In the genomic region with DNA sequence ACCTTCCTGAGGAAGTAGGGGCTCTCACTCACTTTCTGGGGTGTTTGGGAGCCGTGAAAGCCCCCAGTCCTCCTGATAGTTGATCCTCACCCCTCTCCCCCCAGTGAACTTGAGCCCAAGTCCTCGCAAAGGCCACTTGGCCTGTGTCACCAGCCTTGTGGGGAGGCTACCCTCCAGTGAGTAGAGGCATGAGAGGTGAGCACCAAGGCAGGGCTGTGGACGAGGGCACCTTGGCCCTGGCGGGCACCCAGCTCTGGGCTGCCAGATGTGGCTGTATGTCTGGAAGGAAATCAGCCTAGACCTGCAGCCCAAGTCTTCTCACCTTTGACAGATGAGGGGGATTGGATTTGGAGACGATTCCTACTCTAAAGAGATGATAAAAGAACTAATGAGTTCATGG, we compare ENCODE assay signal across 24 cellular contexts. TPM values are rescaled to one million over a fixed set of nuclear protein-coding genes. Genes with fewer than 3 reads are reported as not detected.
"Had no signal": no experiment of that assay in that cellular context is flagged by ENCODE, and none has a peak within 500 bp of the region (broad histone marks: within the 10 kb centered on the region; RNA-seq: fewer than 3 reads in every experiment).

No MANE protein-coding gene starts in this region.

- H3K27me3 Mint-ChIP-seq: activated CD4-positive, alpha-beta T cell treated with anti-CD3 and anti-CD28 coated beads for 36 hours; activated naive CD8-positive, alpha-beta T cell had no signal

- H3K9me3 Mint-ChIP-seq: endodermal cell; T-helper 2 cell treated with Interferon-gamma antibody and Interleukin-4, amounts not matched to agents 5 μg/mL and 100 μg/mL, for 36 hours had no signal

- ATAC-seq: activated CD4-positive, alpha-beta T cell treated with anti-CD3 and anti-CD28 coated beads for 36 hours; left lobe of liver; right lobe of liver; WTC11 had no signal

- H3K27ac Mint-ChIP-seq: activated CD4-positive, alpha-beta T cell treated with anti-CD3 and anti-CD28 coated beads for 36 hours; activated naive CD8-positive, alpha-beta T cell; endodermal cell; T-helper 2 cell treated with Interferon-gamma antibody and Interleukin-4, amounts not matched to agents 5 μg/mL and 100 μg/mL, for 36 hours; WTC11 had no signal

- H3K9me3 ChIP-seq: ovary, right lobe of liver, stomach, testis, upper lobe of left lung had no signal

- H3K4me3 ChIP-seq: cardiac muscle cell, ovary, right lobe of liver, smooth muscle cell, stomach, testis, upper lobe of left lung had no signal

- H3K27ac ChIP-seq: cardiac muscle cell, epithelial cell of prostate, ovary, right lobe of liver, testis, upper lobe of left lung had no signal

- H3K36me3 Mint-ChIP-seq: WTC11 had no signal

- DNase-seq: activated CD4-positive, alpha-beta T cell treated with anti-CD3 and anti-CD28 coated beads for 36 hours; activated CD4-positive, alpha-beta T cell treated with anti-CD3 and anti-CD28 coated beads, Interleukin-2, amount 50 U/mL, for 48 hours; endodermal cell; foreskin fibroblast; hippocampal formation; mammary epithelial cell; midbrain; ovary; right lobe of liver; stimulated activated CD4-positive, alpha-beta T cell treated with anti-CD3 and anti-CD28 coated beads, Interleukin-4, amount 100 ng/mL, for 1 hour; stomach; testis; upper lobe of left lung had no signal

- H3K4me3 Mint-ChIP-seq: activated CD4-positive, alpha-beta T cell treated with anti-CD3 and anti-CD28 coated beads for 36 hours; endodermal cell; T-helper 2 cell treated with Interferon-gamma antibody and Interleukin-4, amounts not matched to agents 5 μg/mL and 100 μg/mL, for 36 hours; WTC11 had no signal

- H3K36me3 ChIP-seq: cardiac muscle cell, ovary, right lobe of liver, upper lobe of left lung had no signal

- H3K27me3 ChIP-seq: cardiac muscle cell, ovary, right lobe of liver, testis, upper lobe of left lung had no signal

RNA-seq across cellular contexts. Expression of gene DNAI2, which starts 57.5 kb away (rescaled TPM):
- total RNA-seq: cardiac muscle cell, chondrocyte, endodermal cell, left lobe of liver, mammary epithelial cell, myocyte, pulmonary artery endothelial cell, right lobe of liver, smooth muscle cell, stomach had no signal
- polyA plus RNA-seq: cardiac muscle cell, keratinocyte, mammary epithelial cell, smooth muscle cell, stomach had no signal
